Comparison of ENCODE assay signal across 25 cellular contexts in genomic region chr11:126158054-126158791, GRCh38. TPM values are rescaled to one million over a fixed set of nuclear protein-coding genes. Genes with fewer than 3 reads are reported as not detected.
DNase-seq lines count a peak whose midpoint lies in the region; ATAC-seq and TF ChIP-seq lines count a peak whose summit lies in the region.
"Had no signal": no experiment of that assay in that cellular context is flagged by ENCODE, and none has a peak within 500 bp of the region (broad histone marks: within the 10 kb centered on the region; RNA-seq: fewer than 3 reads in every experiment).

No MANE protein-coding gene starts in this region.

- H4K20me1 ChIP-seq in BLaER1 = no peaks in the 10 kb centered on the region

- H3K27ac ChIP-seq in BLaER1 = peak overlapping the region; percentile 82
- H3K27ac ChIP-seq in HEK293 (ENCODE audit: extremely low read depth, low read depth, low read length) = no peak overlapping the region
- H3K27ac ChIP-seq in Peyer's patch = peak overlapping the region in 2 of 4 donors; percentile 55 to 77
- H3K27ac ChIP-seq: left lung, pancreas, right lobe of liver, SJSA1, upper lobe of left lung had no signal

- no peak for ATAC-seq in sciatic nerve
- ATAC-seq in GM21526 (IDR thresholded peaks at IDR 0.05; ENCODE audit: low FRiP score, unreplicated experiment) = no peak
- ATAC-seq in HG02759 (IDR thresholded peaks at IDR 0.05; ENCODE audit: unreplicated experiment) = no peak
- ATAC-seq: activated CD8-positive, alpha-beta T cell treated with anti-CD3 and anti-CD28 coated beads, Interleukin-2, amount 10 ng/mL, durations not matched to agents 7 days and 5 days; left lung; pancreas; stimulated activated naive B cell treated with anti-CD40 and anti-IgM and Interleukin-4, amounts not matched to agents 10 μg/mL and 1 μg/mL and 100 μg/mL, for 72 hours had no signal

- POLR2A ChIA-PET in HEK293 (lab: Yijun Ruan, JAX) = no interaction called here

- TF ChIP-seq POLR2A in Peyer's patch (IDR thresholded peaks at IDR 0.05) = no peak

- H3K4me2 ChIP-seq in BLaER1 = peak overlapping the region; percentile 89

- DNase-seq in Peyer's patch (peak in 2 of 3 donors; percentile 74 to 79), islet precursor cell (peak; percentile 61), sciatic nerve (ENCODE audit: low spot score) (no peak), NCI-H146 treated with DMSO at 0.1 percent for 48 hours (lab: John Stamatoyannopoulos, UW; ENCODE audit: unreplicated experiment) (no peak)
- DNase-seq: activated CD8-positive, alpha-beta T cell treated with anti-CD3 and anti-CD28 coated beads, Interleukin-2, amount 10 ng/mL, durations not matched to agents 7 days and 5 days; anterior cingulate cortex; CD8-positive, alpha-beta memory T cell; effector memory CD4-positive, alpha-beta T cell; erythroblast; H9; left lung; NCI-H146; NCI-H2171; NCI-H510A treated with DMSO at 0.1 percent for 48 hours; nephron progenitor cell; NK-92 treated with Interleukin-12 subunit alpha and Interleukin-12 subunit beta, amount 100 ng/mL, for 24 hours; pancreas; stimulated activated naive B cell treated with anti-CD40 and anti-IgM and Interleukin-4, amounts not matched to agents 10 μg/mL and 1 μg/mL and 100 μg/mL, for 72 hours; upper lobe of left lung had no signal

- CTCF ChIA-PET in HEK293 (lab: Yijun Ruan, JAX) = interaction anchor here (1.3 kb wide), 1 partner anchor 36 kb away, joined by 3 read pairs; no protein-coding TSS in a partner anchor

- H3K9ac ChIP-seq in BLaER1 = peak overlapping the region; percentile 73

- H3K4me1 ChIP-seq in BLaER1 (peaks cover 84% of the 10 kb centered on the region), HEK293 (ENCODE audit: control insufficient read depth, insufficient read depth, low read length) (peaks cover 6% of the 10 kb centered on the region), Peyer's patch (peaks cover 0 to 21% (median 0%) of the 10 kb centered on the region in 4 donors)
- H3K4me1 ChIP-seq: left lung, pancreas, right lobe of liver, SJSA1, upper lobe of left lung had no signal

- H3K9me3 ChIP-seq in BLaER1 (peaks cover 3% of the 10 kb centered on the region; the same call in 1 of the 2 replicates), HEK293 (ENCODE audit: control insufficient read depth, insufficient read depth, low read depth, low read length) (no peaks in the 10 kb centered on the region), Peyer's patch (no peaks in the 10 kb centered on the region)
- H3K9me3 ChIP-seq: left lung, pancreas, right lobe of liver, SJSA1, upper lobe of left lung had no signal

- peaks cover 24% of the 10 kb centered on the region; the same call in 1 of the 2 replicates for H3K36me3 ChIP-seq in BLaER1
- H3K36me3 ChIP-seq in HEK293 (ENCODE audit: control insufficient read depth in 2 of 2, insufficient read depth in 1 of 2, low read length in 2 of 2) = no peaks in the 10 kb centered on the region
- H3K36me3 ChIP-seq in Peyer's patch = no peaks in the 10 kb centered on the region
- H3K36me3 ChIP-seq: left lung, pancreas, right lobe of liver, SJSA1, upper lobe of left lung had no signal

- H3K27me3 ChIP-seq in BLaER1 (no peaks in the 10 kb centered on the region), Peyer's patch (no peaks in the 10 kb centered on the region)
- H3K27me3 ChIP-seq: left lung, pancreas, right lobe of liver, SJSA1, upper lobe of left lung had no signal

- TF ChIP-seq CTCF in HEK293 (tag by site-specific recombination; IDR thresholded peaks at IDR 0.05) (no peak), Peyer's patch (IDR thresholded peaks at IDR 0.05) (no peak)

- intact Hi-C loops in sciatic nerve (cut with DNase I) = no loop called here

- H3K4me3 ChIP-seq in BLaER1 (peak overlapping the region; percentile 59), HEK293 (ENCODE audit: low read depth, low read length) (no peak overlapping the region), Peyer's patch (no peak overlapping the region)
- H3K4me3 ChIP-seq: left lung, pancreas, right lobe of liver, SJSA1, upper lobe of left lung had no signal

TF ChIP-seq in HEK293, 187 proteins besides CTCF, POLR2A, EP300 and RAD21:
- no peak for TF ChIP-seq ZNF514 (tag by site-specific recombination; IDR thresholded peaks at IDR 0.05)
- TF ChIP-seq ZNF501 (tag by site-specific recombination; IDR thresholded peaks at IDR 0.05) = no peak
- no peak for TF ChIP-seq ZNF18 (tag by site-specific recombination; IDR thresholded peaks at IDR 0.05)
- no peak for TF ChIP-seq ZNF37A (tag by site-specific recombination; IDR thresholded peaks at IDR 0.05)
- TF ChIP-seq PRDM10 (tag by site-specific recombination; IDR thresholded peaks at IDR 0.05) = peak; percentile 82
- no peak for TF ChIP-seq ZNF707 (tag by site-specific recombination; IDR thresholded peaks at IDR 0.05)
- TF ChIP-seq ZIC2 (tag by site-specific recombination; IDR thresholded peaks at IDR 0.05) = peak; percentile 67
- TF ChIP-seq ZNF10 (tag by site-specific recombination; IDR thresholded peaks at IDR 0.05) = no peak
- no peak for TF ChIP-seq ZNF335 (tag by site-specific recombination; conservative IDR thresholded peaks at IDR 0.05)
- TF ChIP-seq ZNF423 (tag by site-specific recombination; IDR thresholded peaks at IDR 0.05) = no peak
- TF ChIP-seq ZNF341 (tag by site-specific recombination; IDR thresholded peaks at IDR 0.05; ENCODE audit: low read depth) = peak; percentile 41; the same call in 1 of the 2 replicates
- peak; percentile 52 for TF ChIP-seq ZFHX2 (tag by site-specific recombination; conservative IDR thresholded peaks at IDR 0.05)
- TF ChIP-seq EGR2 (tag by site-specific recombination; IDR thresholded peaks at IDR 0.05; ENCODE audit: low read depth) = peak; percentile 62; the same call in 1 of the 2 replicates
- TF ChIP-seq ZNF510 (tag by site-specific recombination; IDR thresholded peaks at IDR 0.05; ENCODE audit: insufficient replicate concordance) = no peak

RNA-seq across cellular contexts. Expression of gene RPUSD4, which starts 53.2 kb away (rescaled TPM):
- total RNA-seq in Peyer's patch (10 to 100 TPM; 11.7 to 35.3 (median 23.6) TPM), sciatic nerve (21.0 TPM)

RNA-seq across cellular contexts. Expression of gene FAM118B, which starts 53.4 kb away (rescaled TPM):
- total RNA-seq in Peyer's patch (10 to 100 TPM; 22.9 to 36.9 (median 29.5) TPM), sciatic nerve (19.4 TPM)

Comparison
In these comparisons a context has a peak if more than half of its experiments do, and no peak if none do; other contexts are left out.
1. DNase-seq: peak in Peyer's patch (2 of 3) and islet precursor cell (single experiment); none in sciatic nerve (single experiment) and NCI-H146 treated with DMSO at 0.1 percent for 48 hours (single experiment).